Comparison of ENCODE assay signal across 1 cellular context in genomic region chr10:132064771-132065437, GRCh38.
TF ChIP-seq lines count a peak whose summit lies in the region.

No MANE protein-coding gene starts in this region.

TF ChIP-seq in GM23338, 12 proteins besides CTCF, POLR2A, EP300 and RAD21 (continued from another document):
- no peak for TF ChIP-seq ZNF462 (CRISPR knock-in tag; IDR thresholded peaks at IDR 0.05)
- no peak for TF ChIP-seq ETS1 (IDR thresholded peaks at IDR 0.05)
